3 cellular contexts compared by ENCODE assay signal in genomic region chr1:36501911-36502310, GRCh38. TPM values are rescaled to one million over a fixed set of nuclear protein-coding genes. Genes with fewer than 3 reads are reported as not detected.
"Had no signal": no experiment of that assay in that cellular context is flagged by ENCODE, and none has a peak within 500 bp of the region (broad histone marks: within the 10 kb centered on the region; RNA-seq: fewer than 3 reads in every experiment).

No MANE protein-coding gene starts in this region.

RNA-seq across cellular contexts. Expression of gene CSF3R, which starts 19.2 kb away (rescaled TPM):
- total RNA-seq: HT-29, HT1080, IMR-90 had no signal
- polyA plus RNA-seq: IMR-90 had no signal
